14 cellular contexts compared by ENCODE assay signal in the genomic region with DNA sequence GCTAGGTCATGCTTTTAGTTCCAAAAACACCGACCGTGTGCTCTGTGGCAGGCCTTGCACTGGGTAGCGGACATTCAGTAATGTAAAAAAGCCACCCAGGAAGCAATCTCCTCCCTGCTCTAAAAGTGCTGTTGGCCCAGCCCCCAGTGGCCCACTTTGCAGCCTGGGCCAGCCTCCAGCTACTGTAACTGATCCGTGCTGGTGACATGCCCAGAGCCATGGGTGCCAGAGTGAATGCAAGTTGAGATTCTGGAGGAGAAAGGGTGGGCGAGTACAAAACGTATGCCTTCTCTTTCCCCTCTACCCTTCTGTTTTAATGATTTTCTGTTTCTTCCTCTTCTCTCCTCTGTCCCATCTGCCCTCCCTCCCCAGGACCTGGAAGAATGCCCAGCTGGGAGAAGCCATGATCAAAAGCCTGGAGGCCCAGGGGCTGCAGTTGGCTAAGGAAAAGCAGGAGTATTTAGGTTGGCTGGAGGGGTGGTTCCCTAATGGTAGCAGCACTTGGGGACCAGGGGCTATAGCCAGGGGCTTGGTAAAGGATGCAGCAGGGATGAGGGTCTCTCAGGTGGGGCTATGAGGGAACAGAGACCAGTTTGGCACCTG. TPM values are rescaled to one million over a fixed set of nuclear protein-coding genes. Genes with fewer than 3 reads are reported as not detected.
DNase-seq lines count a peak whose midpoint lies in the region; ATAC-seq and TF ChIP-seq lines count a peak whose summit lies in the region.
"Had no signal": no experiment of that assay in that cellular context is flagged by ENCODE, and none has a peak within 500 bp of the region (broad histone marks: within the 10 kb centered on the region; RNA-seq: fewer than 3 reads in every experiment).

No MANE protein-coding gene starts in this region.

- H3K36me3 ChIP-seq in mammary epithelial cell (ENCODE audit: insufficient read depth, low read length), result no peaks in the 10 kb centered on the region
- H3K36me3 ChIP-seq in PC-3 (ENCODE audit: low read depth, low read length), result no peaks in the 10 kb centered on the region
- H3K36me3 ChIP-seq: BLaER1 had no signal

- no peaks in the 10 kb centered on the region for H3K9me2 ChIP-seq in PC-3 (replicated peaks; ENCODE audit: low read length)

- TF ChIP-seq CTCF in mammary epithelial cell (conservative IDR thresholded peaks at IDR 0.05 in 1 of 2, IDR thresholded peaks at IDR 0.05 in 1 of 2; ENCODE audit: extremely low read depth in 1 of 2, insufficient read depth in 1 of 2, low read depth in 1 of 2, low read length in 2 of 2) (no peak), PC-3 (conservative IDR thresholded peaks at IDR 0.05; ENCODE audit: low read depth, low read length) (no peak)

- H3K79me2 ChIP-seq in mammary epithelial cell (ENCODE audit: insufficient read depth, low read length) (no peaks in the 10 kb centered on the region), PC-3 (ENCODE audit: low read length) (no peaks in the 10 kb centered on the region)

- H3F3A ChIP-seq in PC-3 (ENCODE audit: low read length, unreplicated experiment), result no peaks in the 10 kb centered on the region

- no peak overlapping the region for H3K27ac ChIP-seq in mammary epithelial cell (ENCODE audit: insufficient read depth, low read depth, low read length)
- H3K27ac ChIP-seq in PC-3 (ENCODE audit: low read length), result no peak overlapping the region
- H3K27ac ChIP-seq: BLaER1, VCaP had no signal

- POLR2A ChIA-PET in PC-3 (lab: Charles Lee; ENCODE audit: unreplicated experiment), result no interaction called here

- no peak overlapping the region for H3K4me3 ChIP-seq in mammary epithelial cell (replicated peaks in 1 of 3; ENCODE audit: insufficient read depth in 1 of 3, low read depth in 2 of 3, low read length in 3 of 3)
- H3K4me3 ChIP-seq in PC-3 (ENCODE audit: low read length), result no peak overlapping the region
- H3K4me3 ChIP-seq: BLaER1 had no signal

- BruUV-seq in mammary epithelial cell (replicated peaks; lab: Mats Ljungman, UMichigan) (no TSS peak), PC-3 (replicated peaks; lab: Mats Ljungman, UMichigan) (no TSS peak)

- H2AFZ ChIP-seq in mammary epithelial cell (ENCODE audit: low read depth, low read length) (no peak overlapping the region), PC-3 (ENCODE audit: low read length) (no peak overlapping the region)

- dilution Hi-C loops in mammary epithelial cell (cut with HindIII; ENCODE audit: low sequenced_read_pairs), result no loop called here

- H3K9me3 ChIP-seq in mammary epithelial cell (replicated peaks; ENCODE audit: insufficient read depth, low read length) (no peaks in the 10 kb centered on the region), PC-3 (ENCODE audit: low read length) (no peaks in the 10 kb centered on the region)
- H3K9me3 ChIP-seq: BLaER1 had no signal

- no peak for ATAC-seq in GM21528 (IDR thresholded peaks at IDR 0.05; ENCODE audit: low FRiP score, unreplicated experiment)
- ATAC-seq in PC-3, result no peak

- peak; percentile 82 for DNase-seq in G401 (ENCODE audit: low spot score)
- peak; percentile 94 for DNase-seq in NCI-H446 treated with DMSO at 0.1 percent for 48 hours (lab: John Stamatoyannopoulos, UW)
- peak in 39 of 42 donors; percentile 6 to 79 (median 46) for DNase-seq in head of caudate nucleus
- DNase-seq in pons (ENCODE audit: low spot score), result peak; percentile 40
- no peak for DNase-seq in mammary epithelial cell
- DNase-seq in stimulated activated naive CD4-positive, alpha-beta T cell (lab: John Stamatoyannopoulos, UW), result no peak
- DNase-seq in PC-3, result no peak
- DNase-seq: activated effector memory CD4-positive, alpha-beta T cell treated with Interleukin-2 at 50 U/mL for 16 hours; GOT3; RPMI8226 had no signal

- CTCF ChIA-PET in mammary epithelial cell (lab: Charles Lee; ENCODE audit: low non-redundant PET) (no interaction called here), PC-3 (lab: Charles Lee) (no interaction called here)

- in situ Hi-C loops in G401 (cut with HindIII; ENCODE audit: low sequenced_read_pairs) (no loop called here), mammary epithelial cell (cut with MboI; ENCODE audit: low sequenced_read_pairs in 2 of 2) (no loop called here)

- H3K4me2 ChIP-seq in mammary epithelial cell (ENCODE audit: insufficient read depth, low read depth, low read length) (no peak overlapping the region), PC-3 (ENCODE audit: low read length) (no peak overlapping the region)
- H3K4me2 ChIP-seq: BLaER1 had no signal

- intact Hi-C loops in head of caudate nucleus (cut with DNase I), result no loop called here
- intact Hi-C loops in mammary epithelial cell (cut with micrococcal nuclease), result no loop called here
- intact Hi-C loops in PC-3 (cut with micrococcal nuclease), result no loop called here

- H3K27me3 ChIP-seq in mammary epithelial cell (ENCODE audit: insufficient read depth, low read length) (peaks cover 2% of the 10 kb centered on the region), PC-3 (ENCODE audit: low read length) (no peaks in the 10 kb centered on the region)
- H3K27me3 ChIP-seq: BLaER1 had no signal

- WGBS in mammary epithelial cell (ENCODE audit: low coverage, missing lambda C conversion rate), result 46% methylated on average over 4 of the region's 6 CpGs

- H4K20me1 ChIP-seq in mammary epithelial cell (ENCODE audit: insufficient read depth, low read length) (no peaks in the 10 kb centered on the region), PC-3 (ENCODE audit: low read length) (no peaks in the 10 kb centered on the region)
- H4K20me1 ChIP-seq: BLaER1 had no signal

- peaks cover 4% of the 10 kb centered on the region for H3K4me1 ChIP-seq in mammary epithelial cell (ENCODE audit: insufficient read depth, low read length)
- H3K4me1 ChIP-seq in PC-3 (ENCODE audit: insufficient read depth, low read length), result no peaks in the 10 kb centered on the region
- H3K4me1 ChIP-seq: BLaER1 had no signal

- H3K9ac ChIP-seq in mammary epithelial cell (ENCODE audit: insufficient read depth, low read length), result no peak overlapping the region
- no peak overlapping the region for H3K9ac ChIP-seq in PC-3 (ENCODE audit: low read length)
- H3K9ac ChIP-seq: BLaER1 had no signal

RNA-seq across cellular contexts. Expression of a gene that starts 16.9 kb away (rescaled TPM):
- total RNA-seq in G401 (2014; rRNA removed; shearing (Covaris generic)), result 0.31 TPM in 1 of 2 replicates, not detected in the other
- not detected for total RNA-seq in mammary epithelial cell
- not detected for polyA plus RNA-seq in mammary epithelial cell
- polyA minus RNA-seq in mammary epithelial cell, result not detected
- 0.15 and 0.35 TPM in 2 replicates for total RNA-seq in PC-3 (2014; rRNA removed)
- total RNA-seq: M059J had no signal

Comparison
In these comparisons a context has a peak if more than half of its experiments do, and no peak if none do; other contexts are left out.
1. DNase-seq: peak in G401 (single experiment), NCI-H446 treated with DMSO at 0.1 percent for 48 hours (single experiment), head of caudate nucleus (39 of 42) and pons (single experiment); none in mammary epithelial cell (single experiment), stimulated activated naive CD4-positive, alpha-beta T cell (0 of 6) and PC-3 (single experiment).